8 cellular contexts compared by ENCODE assay signal in genomic region chr1:26694597-26695416, GRCh38. TPM values are rescaled to one million over a fixed set of nuclear protein-coding genes. Genes with fewer than 3 reads are reported as not detected.
DNase-seq lines count a peak whose midpoint lies in the region; ATAC-seq and TF ChIP-seq lines count a peak whose summit lies in the region.

No MANE protein-coding gene starts in this region.

- H3K14ac ChIP-seq in neuronal stem cell (ENCODE audit: low read length): no peak overlapping the region

- H3K9ac ChIP-seq in neuronal stem cell (ENCODE audit: low read depth, low read length, poor library complexity): no peak overlapping the region

- no peak overlapping the region for H3K4ac ChIP-seq in neuronal stem cell (ENCODE audit: low read length)

- no peak for TF ChIP-seq CTCF in GM12864 (IDR thresholded peaks at IDR 0.05; ENCODE audit: low read depth, low read length, missing control alignments)

- H3K27me3 ChIP-seq in ectodermal cell (ENCODE audit: control insufficient read depth, insufficient read depth, low read length, poor library complexity, severe bottlenecking) (no peaks in the 10 kb centered on the region), neuronal stem cell (ENCODE audit: control insufficient read depth in 3 of 3, insufficient read depth in 3 of 3, low read depth in 1 of 3, low read length in 3 of 3) (no peaks in the 10 kb centered on the region)

- no peaks in the 10 kb centered on the region for H3K79me1 ChIP-seq in neuronal stem cell (ENCODE audit: low read depth, low read length)

- H2BK12ac ChIP-seq in neuronal stem cell (ENCODE audit: low read length): no peak overlapping the region

- H3K4me1 ChIP-seq in ectodermal cell (ENCODE audit: control insufficient read depth, insufficient read depth, low read length) (peaks cover 27% of the 10 kb centered on the region), neuronal stem cell (ENCODE audit: control insufficient read depth in 2 of 2, insufficient read depth in 1 of 2, low read depth in 1 of 2, low read length in 2 of 2) (peaks cover 16 to 23% of the 10 kb centered on the region in 2 donors)

- no peak overlapping the region for H2BK120ac ChIP-seq in neuronal stem cell (ENCODE audit: low read depth, low read length)

- H3K36me3 ChIP-seq in ectodermal cell (ENCODE audit: control insufficient read depth, insufficient read depth, low read length) (no peaks in the 10 kb centered on the region), neuronal stem cell (replicated peaks in 1 of 2; ENCODE audit: control insufficient read depth in 2 of 2, insufficient read depth in 2 of 2, low read length in 2 of 2) (peaks cover 0 to 10% of the 10 kb centered on the region in 2 donors)

- H4K91ac ChIP-seq in neuronal stem cell (ENCODE audit: low read depth, low read length, poor library complexity): no peak overlapping the region

- H2BK15ac ChIP-seq in neuronal stem cell (ENCODE audit: low read length): no peak overlapping the region

- DNase-seq in GM12864 (ENCODE audit: low read depth): no peak
- DNase-seq in NCI-H69 (lab: John Stamatoyannopoulos, UW): peak; percentile 56
- peak; percentile 33 for DNase-seq in neuronal stem cell (ENCODE audit: low spot score)
- no peak for DNase-seq in activated CD4-positive, alpha-beta T cell treated with anti-CD3 and anti-CD28 coated beads, Interleukin-2, amount 50 U/mL, for 48 hours

- peak overlapping the region; percentile 97 for H3K18ac ChIP-seq in neuronal stem cell (ENCODE audit: low read length)

- no peak overlapping the region for H4K8ac ChIP-seq in neuronal stem cell (ENCODE audit: low read depth, low read length)

- peak overlapping the region; percentile 83 for H2AFZ ChIP-seq in neuronal stem cell (ENCODE audit: low read length)

- H2BK5ac ChIP-seq in neuronal stem cell (ENCODE audit: low read length): peak overlapping the region; percentile 99

- H3K9me3 ChIP-seq in ectodermal cell (ENCODE audit: control insufficient read depth, low read length) (no peaks in the 10 kb centered on the region), neuronal stem cell (replicated peaks in 1 of 2; ENCODE audit: control insufficient read depth in 2 of 2, insufficient read depth in 1 of 2, low read depth in 1 of 2, low read length in 2 of 2) (no peaks in the 10 kb centered on the region)

- peak overlapping the region; percentile 92 for H3K23ac ChIP-seq in neuronal stem cell (ENCODE audit: low read depth, low read length, poor library complexity)

- peak overlapping the region; percentile 40 for H2AK5ac ChIP-seq in neuronal stem cell (ENCODE audit: low read depth, low read length)

- H3K4me2 ChIP-seq in neuronal stem cell (ENCODE audit: insufficient read depth, low read length, poor library complexity, severe bottlenecking): peak overlapping the region; percentile 77

- 7% methylated on average over 19 of the region's 19 CpGs for WGBS in ectodermal cell, 2 experiments
- WGBS in neuronal stem cell (ENCODE audit: extremely low coverage in 2 of 2, insufficient read length in 2 of 2, insufficient replicate concordance in 1 of 2), 2 donors: no CpG with 5 or more reads among the region's 19 CpGs

- peak overlapping the region; percentile 96 for H3K27ac ChIP-seq in ectodermal cell (ENCODE audit: insufficient read depth, low read depth, low read length, poor library complexity, severe bottlenecking)
- peak overlapping the region; percentile 99 for H3K27ac ChIP-seq in neuronal stem cell (replicated peaks; ENCODE audit: low read length)

- ATAC-seq in GM21381 (IDR thresholded peaks at IDR 0.05; ENCODE audit: unreplicated experiment): no peak
- no peak for ATAC-seq in GM19452 (IDR thresholded peaks at IDR 0.05; ENCODE audit: unreplicated experiment)
- ATAC-seq in activated CD4-positive, CD25-positive, alpha-beta regulatory T cell treated with anti-CD3 and anti-CD28 coated beads, Interleukin-2, amount 50 U/mL, for 24 hours: no peak

- H3K4me3 ChIP-seq in GM12864 (ENCODE audit: low read depth, low read length) (peak overlapping the region; percentile 77), ectodermal cell (ENCODE audit: insufficient read depth, low read depth, low read length) (peak overlapping the region; percentile 94), neuronal stem cell (ENCODE audit: low read length in 2 of 2) (peak overlapping the region; percentile 60 to 84)

RNA-seq across cellular contexts. Expression of gene ARID1A, which starts 1.0 kb away (rescaled TPM):
- polyA plus RNA-seq in ectodermal cell (2013, experiment 1 of 4): 103 TPM
- polyA plus RNA-seq in ectodermal cell (2013, experiment 2 of 4): 120 TPM
- 84.8 TPM for polyA plus RNA-seq in ectodermal cell (2013, experiment 3 of 4)
- 101 TPM for polyA plus RNA-seq in ectodermal cell (2013, experiment 4 of 4)
- polyA plus RNA-seq in neuronal stem cell (2013, experiment 1 of 2): 87.5 TPM
- polyA plus RNA-seq in neuronal stem cell (2013, experiment 2 of 2): 92.7 TPM

Comparison
In these comparisons a context has a peak if more than half of its experiments do, and no peak if none do; other contexts are left out.
1. DNase-seq: peak in NCI-H69 (single experiment) and neuronal stem cell (single experiment); none in GM12864 (single experiment) and activated CD4-positive, alpha-beta T cell treated with anti-CD3 and anti-CD28 coated beads, Interleukin-2, amount 50 U/mL, for 48 hours (0 of 2).
2. Peak in every context shown above with its lines, with median percentiles within 50 percentile points of each other: H3K4me3 ChIP-seq.